Comparison of ENCODE assay signal across 1 cellular context in genomic region chr1:167803358-167804217, GRCh38.
TF ChIP-seq lines count a peak whose summit lies in the region.

No MANE protein-coding gene starts in this region.

TF ChIP-seq in WTC11, 78 proteins besides CTCF, POLR2A, EP300 and RAD21 (continued from another document):
- TF ChIP-seq ZNF532 (CRISPR knock-in tag; IDR thresholded peaks at IDR 0.05; ENCODE audit: borderline replicate concordance) = 0 out of 2 replicates have a peak, but pooled peaks have one; percentile 46
